In the genomic region with DNA sequence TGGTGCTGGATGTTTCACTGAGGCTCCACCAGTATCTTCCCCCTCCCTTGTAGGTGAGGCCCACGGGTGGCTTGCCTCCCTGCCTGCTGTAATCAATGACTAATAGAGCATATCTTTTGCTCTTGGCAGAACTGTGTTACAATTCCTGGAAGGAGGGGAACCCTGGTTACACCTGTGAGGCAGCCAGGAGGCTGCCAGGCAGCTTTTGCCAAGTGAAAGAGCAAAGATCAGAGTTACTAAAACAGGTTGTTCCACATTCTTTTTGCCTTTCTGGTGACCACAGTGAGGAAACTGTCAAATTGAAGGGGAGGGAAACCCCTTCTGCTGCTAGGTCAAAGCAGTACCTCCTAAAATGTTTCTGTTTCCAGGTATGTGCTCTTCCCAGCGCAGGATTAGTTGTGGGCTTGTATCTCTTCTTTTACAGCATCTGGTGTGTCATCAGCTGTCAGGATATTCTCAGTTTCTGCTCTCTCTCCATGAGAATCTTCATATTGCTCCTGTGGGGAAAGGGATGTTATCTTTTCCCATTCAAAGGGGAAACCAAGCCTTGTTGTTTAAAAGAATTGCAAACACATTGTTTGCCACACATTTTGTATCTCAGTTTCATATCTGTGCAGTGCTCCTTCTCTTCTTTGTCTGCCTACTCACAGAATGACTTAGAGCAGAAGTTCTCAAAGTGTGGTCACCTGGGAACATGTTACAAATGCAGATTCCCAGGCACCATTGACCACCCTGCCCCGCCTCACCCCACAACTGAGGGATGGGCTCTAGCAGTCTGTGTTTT, we compare ENCODE assay signal across 8 cellular contexts.
DNase-seq lines count a peak whose midpoint lies in the region; ATAC-seq and TF ChIP-seq lines count a peak whose summit lies in the region.

No MANE protein-coding gene starts in this region.

- H3K4me1 ChIP-seq in left lung (peaks cover 0 to 6% of the 10 kb centered on the region in 2 donors), tibial nerve (no peaks in the 10 kb centered on the region)

- TF ChIP-seq EP300 in tibial nerve (IDR thresholded peaks at IDR 0.05) = no peak

- H3K9me3 ChIP-seq in left lung (no peaks in the 10 kb centered on the region), tibial nerve (no peaks in the 10 kb centered on the region)

- H3K27ac ChIP-seq in left lung = no peak overlapping the region
- H3K27ac ChIP-seq in brain microvascular endothelial cell = no peak overlapping the region
- no peak overlapping the region for H3K27ac ChIP-seq in tibial nerve

- H3K27me3 ChIP-seq in left lung (no peaks in the 10 kb centered on the region), brain microvascular endothelial cell (replicated peaks) (no peaks in the 10 kb centered on the region), tibial nerve (no peaks in the 10 kb centered on the region)

- H3K36me3 ChIP-seq in left lung (no peaks in the 10 kb centered on the region), brain microvascular endothelial cell (replicated peaks) (no peaks in the 10 kb centered on the region), tibial nerve (no peaks in the 10 kb centered on the region)

- 45 to 61% methylated on average over 3 of the region's 3 CpGs for WGBS in tibial nerve, 2 donors

- ATAC-seq in GM18498 (IDR thresholded peaks at IDR 0.05; ENCODE audit: unreplicated experiment) = peak; percentile 62
- ATAC-seq in GM21576 (IDR thresholded peaks at IDR 0.05; ENCODE audit: unreplicated experiment) = peak; percentile 82
- peak; percentile 89 for ATAC-seq in left lung

- TF ChIP-seq CTCF in left lung (IDR thresholded peaks at IDR 0.05) = no peak
- no peak for TF ChIP-seq CTCF in brain microvascular endothelial cell (IDR thresholded peaks at IDR 0.05; ENCODE audit: low read depth, low read length, missing control alignments)
- TF ChIP-seq CTCF in tibial nerve (IDR thresholded peaks at IDR 0.05) = no peak

- TF ChIP-seq POLR2A in tibial nerve (IDR thresholded peaks at IDR 0.05) = no peak

- intact Hi-C loops in left lung (cut with DNase I) = no loop called here
- intact Hi-C loops in posterior cingulate gyrus (cut with DNase I) = no loop called here

- in situ Hi-C loops in brain microvascular endothelial cell (cut with HindIII; ENCODE audit: low pct_ligation_motif_present, low sequenced_read_pairs) = no loop called here

- DNase-seq in NCI-H146 treated with DMSO at 0.1 percent for 48 hours (lab: John Stamatoyannopoulos, UW; ENCODE audit: unreplicated experiment) (peak; percentile 27), left lung (peak in 1 of 2 donors; percentile 44), cerebellar nuclear complex (lab: John Stamatoyannopoulos, UW) (no peak), brain microvascular endothelial cell (no peak), posterior cingulate gyrus (no peak), tibial nerve (ENCODE audit: low spot score in 2 of 2) (no peak)

- no peak overlapping the region for H3K4me3 ChIP-seq in left lung
- H3K4me3 ChIP-seq in brain microvascular endothelial cell (ENCODE audit: low read depth, low read length) = no peak overlapping the region
- no peak overlapping the region for H3K4me3 ChIP-seq in tibial nerve
